ENCODE assay signal across 9 cellular contexts in the genomic region with DNA sequence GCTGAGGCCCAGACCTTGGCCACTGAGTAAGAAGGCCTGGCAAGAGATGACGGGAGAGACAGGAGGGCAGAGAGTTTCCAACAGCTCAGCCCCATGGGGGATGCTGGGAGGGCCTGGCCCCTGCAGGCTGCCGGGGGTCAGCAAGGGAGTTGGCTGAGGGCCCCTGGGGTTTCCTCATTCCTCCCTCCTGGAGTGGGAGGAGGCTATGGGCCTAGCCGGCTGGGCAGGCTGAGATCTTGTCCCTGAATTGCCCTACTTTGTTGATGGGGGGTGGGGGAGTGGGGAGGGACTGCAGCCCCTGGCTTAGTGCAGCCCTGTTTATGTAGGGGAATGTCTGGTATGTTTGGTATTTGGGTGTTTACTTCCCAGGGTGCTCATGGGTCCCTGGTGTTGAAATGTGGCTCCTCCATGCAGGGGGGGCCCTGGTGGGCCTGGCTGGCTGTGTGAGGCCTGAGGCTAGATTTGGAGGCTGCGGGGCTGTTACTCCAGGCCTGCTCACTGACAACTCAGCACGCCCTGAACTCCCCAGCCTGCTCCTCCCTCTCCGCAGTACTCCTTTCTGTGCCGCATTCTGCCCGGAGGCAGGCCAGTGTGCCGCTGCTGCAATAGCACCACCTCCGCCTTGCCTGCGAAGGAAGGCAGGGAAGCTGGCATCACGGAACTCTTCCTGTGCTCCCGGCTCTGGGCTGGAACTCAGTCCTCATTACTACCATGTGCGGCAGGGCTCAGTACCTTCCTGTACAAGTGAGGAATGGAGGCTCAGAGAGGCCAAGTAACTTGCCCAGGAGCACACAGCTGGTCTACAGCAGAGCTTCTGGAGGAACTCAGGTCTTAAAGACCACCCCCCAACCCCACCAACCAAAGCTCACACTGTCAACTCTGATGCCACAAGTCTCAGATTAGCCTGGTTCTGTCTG. TPM values are rescaled to one million over a fixed set of nuclear protein-coding genes. Genes with fewer than 3 reads are reported as not detected.
DNase-seq lines count a peak whose midpoint lies in the region; ATAC-seq, FAIRE-seq and TF ChIP-seq lines count a peak whose summit lies in the region.
"Had no signal": no experiment of that assay in that cellular context is flagged by ENCODE, and none has a peak within 500 bp of the region (broad histone marks: within the 10 kb centered on the region; RNA-seq: fewer than 3 reads in every experiment).

No MANE protein-coding gene starts in this region.

- intact Hi-C loops in activated CD8-positive, alpha-beta T cell treated with anti-CD3 and anti-CD28 coated beads for 36 hours (cut with micrococcal nuclease), result no loop called here
- intact Hi-C loops in activated CD4-positive, alpha-beta memory T cell treated with anti-CD3 and anti-CD28 coated beads for 36 hours (cut with micrococcal nuclease), result no loop called here

- H3K27ac Mint-ChIP-seq in activated CD8-positive, alpha-beta T cell treated with anti-CD3 and anti-CD28 coated beads, Interleukin-2, amount 10 ng/mL, durations not matched to agents 7 days and 5 days, result peak overlapping the region; percentile 50
- H3K27ac Mint-ChIP-seq in activated CD8-positive, alpha-beta T cell treated with anti-CD3 and anti-CD28 coated beads for 36 hours, result no peak overlapping the region
- peak overlapping the region; percentile 50 for H3K27ac Mint-ChIP-seq in memory B cell
- no peak overlapping the region for H3K27ac Mint-ChIP-seq in activated CD4-positive, alpha-beta memory T cell treated with anti-CD3 and anti-CD28 coated beads for 36 hours

- peak overlapping the region; percentile 87 for H3K27ac ChIP-seq in H1 (ENCODE audit: low read depth, low read length)

- H3K9ac ChIP-seq in H1 (replicated peaks in 1 of 4; ENCODE audit: extremely low read depth in 1 of 4, low read depth in 3 of 4, low read length in 3 of 4), result peak overlapping the region in 3 of 4 experiments; percentile 13 to 67 (median 61); a peak in 5 of 7 replicates

- H3K9me3 ChIP-seq in H1 (ENCODE audit: insufficient read depth in 2 of 2, low read depth in 1 of 2, low read length in 1 of 2), result no peaks in the 10 kb centered on the region

- no peak overlapping the region for H2AFZ ChIP-seq in H1 (ENCODE audit: low read length)

- peaks cover 10% of the 10 kb centered on the region for H3K27me3 Mint-ChIP-seq in activated CD8-positive, alpha-beta T cell treated with anti-CD3 and anti-CD28 coated beads, Interleukin-2, amount 10 ng/mL, durations not matched to agents 7 days and 5 days (ENCODE audit: low read depth)
- H3K27me3 Mint-ChIP-seq in activated CD8-positive, alpha-beta T cell treated with anti-CD3 and anti-CD28 coated beads for 36 hours, result peaks cover 2% of the 10 kb centered on the region
- H3K27me3 Mint-ChIP-seq in memory B cell, result no peaks in the 10 kb centered on the region
- H3K27me3 Mint-ChIP-seq in activated CD4-positive, alpha-beta memory T cell treated with anti-CD3 and anti-CD28 coated beads for 36 hours, result no peaks in the 10 kb centered on the region

- TF ChIP-seq RAD21 in H1 (IDR thresholded peaks at IDR 0.05 in 1 of 2, conservative IDR thresholded peaks at IDR 0.05 in 1 of 2; ENCODE audit: low read depth in 2 of 2, low read length in 2 of 2), result no peak; a peak in 1 of 4 replicates

- no peak for TF ChIP-seq CTCF in activated CD8-positive, alpha-beta T cell treated with anti-CD3 and anti-CD28 coated beads for 36 hours (IDR thresholded peaks at IDR 0.05)
- TF ChIP-seq CTCF in H1 (IDR thresholded peaks at IDR 0.05; ENCODE audit: control extremely low read depth in 1 of 3, insufficient read depth in 1 of 3, low read depth in 1 of 3, low read length in 3 of 3), result no peak; a peak in 1 of 4 replicates

- H3K79me1 ChIP-seq in H1 (ENCODE audit: low read depth, low read length), result peaks cover 5% of the 10 kb centered on the region; the same call in 1 of the 2 replicates

- H3K14ac ChIP-seq in H1 (ENCODE audit: insufficient read length), result no peak overlapping the region

- H2BK15ac ChIP-seq in H1 (ENCODE audit: low read length), result peak overlapping the region; percentile 96; the same call in 1 of the 2 replicates

- no peaks in the 10 kb centered on the region for H3K36me3 Mint-ChIP-seq in activated CD8-positive, alpha-beta T cell treated with anti-CD3 and anti-CD28 coated beads, Interleukin-2, amount 10 ng/mL, durations not matched to agents 7 days and 5 days (ENCODE audit: low read depth)
- H3K36me3 Mint-ChIP-seq in activated CD8-positive, alpha-beta T cell treated with anti-CD3 and anti-CD28 coated beads for 36 hours (ENCODE audit: low read depth), result no peaks in the 10 kb centered on the region
- peaks cover 18% of the 10 kb centered on the region for H3K36me3 Mint-ChIP-seq in memory B cell
- H3K36me3 Mint-ChIP-seq in activated CD4-positive, alpha-beta memory T cell treated with anti-CD3 and anti-CD28 coated beads for 36 hours, result no peaks in the 10 kb centered on the region

- H3K23me2 ChIP-seq in H1 (ENCODE audit: low read depth, low read length), result no peaks in the 10 kb centered on the region

- H3K4me2 ChIP-seq in H1 (ENCODE audit: insufficient read depth in 1 of 2, low read depth in 2 of 2, low read length in 2 of 2), result peak overlapping the region; percentile 31 to 66

- H3K4ac ChIP-seq in H1 (replicated peaks; ENCODE audit: insufficient read length, low read depth, low read length), result peak overlapping the region; percentile 86

- H3K79me2 ChIP-seq in H1 (ENCODE audit: control insufficient read depth in 1 of 2, insufficient read depth in 2 of 2, low read length in 2 of 2), result peaks cover 0 to 32% of the 10 kb centered on the region in 2 experiments; a peak in 2 of 4 replicates

- TF ChIP-seq POLR2A in H1 (IDR thresholded peaks at IDR 0.05; ENCODE audit: control extremely low read depth in 1 of 2, low read depth in 2 of 2, low read length in 2 of 2), result peak in 1 of 2 experiments; percentile 53; a peak in 2 of 3 replicates

- peak overlapping the region; percentile 99 for H4K91ac ChIP-seq in H1 (replicated peaks; ENCODE audit: insufficient read length, low read length)

- peak overlapping the region; percentile 88 for H2BK120ac ChIP-seq in H1 (replicated peaks; ENCODE audit: low read depth, low read length)

- TF ChIP-seq EP300 in H1 (IDR thresholded peaks at IDR 0.05; ENCODE audit: borderline replicate concordance in 1 of 2, low read depth in 2 of 2, low read length in 2 of 2), result peak in 1 of 2 experiments; percentile 93; a peak in 2 of 3 replicates

- CTCF ChIA-PET in activated CD8-positive, alpha-beta T cell treated with anti-CD3 and anti-CD28 coated beads, Interleukin-2, amount 10 ng/mL, durations not matched to agents 7 days and 5 days (lab: Charles Lee), result interaction anchor here (0.9 to 3.3 kb wide), 38 partner anchors 8 to 325 kb away, joined by 3 to 26 read pairs (median 4); a partner anchor contains a TSS
- CTCF ChIA-PET in activated CD8-positive, alpha-beta T cell treated with anti-CD3 and anti-CD28 coated beads for 36 hours (lab: Charles Lee), result interaction anchor here (0.6 to 1.9 kb wide), 17 partner anchors 9 to 313 kb away, joined by 3 to 17 read pairs (median 4); no protein-coding TSS in a partner anchor
- CTCF ChIA-PET in H1 (lab: Charles Lee; ENCODE audit: partially characterized antibody), result interaction anchor here (0.6 to 5.4 kb wide), 19 partner anchors 14 to 300 kb away, joined by 3 to 44 read pairs (median 3); no protein-coding TSS in a partner anchor
- CTCF ChIA-PET in activated CD4-positive, alpha-beta memory T cell treated with anti-CD3 and anti-CD28 coated beads for 36 hours (lab: Charles Lee), result interaction anchor here (0.9 to 2.5 kb wide), 8 partner anchors 10 to 330 kb away, joined by 3 to 11 read pairs (median 3); no protein-coding TSS in a partner anchor

- H3K9me3 Mint-ChIP-seq in activated CD8-positive, alpha-beta T cell treated with anti-CD3 and anti-CD28 coated beads, Interleukin-2, amount 10 ng/mL, durations not matched to agents 7 days and 5 days (ENCODE audit: insufficient read depth), result no peaks in the 10 kb centered on the region
- H3K9me3 Mint-ChIP-seq in activated CD8-positive, alpha-beta T cell treated with anti-CD3 and anti-CD28 coated beads for 36 hours, result no peaks in the 10 kb centered on the region
- no peaks in the 10 kb centered on the region for H3K9me3 Mint-ChIP-seq in memory B cell
- H3K9me3 Mint-ChIP-seq in activated CD4-positive, alpha-beta memory T cell treated with anti-CD3 and anti-CD28 coated beads for 36 hours, result no peaks in the 10 kb centered on the region

- no peak overlapping the region for H3K23ac ChIP-seq in H1 (ENCODE audit: insufficient read length)

- WGBS in H1 (ENCODE audit: extremely low coverage in 1 of 2, insufficient coverage in 1 of 2, insufficient read length in 1 of 2, insufficient replicate concordance in 2 of 2, low coverage in 1 of 2, low lambda C conversion rate in 2 of 2, missing lambda C conversion rate in 1 of 2), 2 experiments, result 19% methylated on average over 13 of the region's 14 CpGs; no CpG with 5 or more reads in 1 of the 2 experiments

- H3K4me1 Mint-ChIP-seq in activated CD8-positive, alpha-beta T cell treated with anti-CD3 and anti-CD28 coated beads, Interleukin-2, amount 10 ng/mL, durations not matched to agents 7 days and 5 days (ENCODE audit: low read depth), result peaks cover 5% of the 10 kb centered on the region
- no peaks in the 10 kb centered on the region for H3K4me1 Mint-ChIP-seq in activated CD8-positive, alpha-beta T cell treated with anti-CD3 and anti-CD28 coated beads for 36 hours (ENCODE audit: low read depth)
- peaks cover 12% of the 10 kb centered on the region for H3K4me1 Mint-ChIP-seq in memory B cell
- no peaks in the 10 kb centered on the region for H3K4me1 Mint-ChIP-seq in activated CD4-positive, alpha-beta memory T cell treated with anti-CD3 and anti-CD28 coated beads for 36 hours (ENCODE audit: low read depth)

- H4K5ac ChIP-seq in H1 (ENCODE audit: insufficient read length, low read depth, low read length), result peak overlapping the region; percentile 85

- H2AK5ac ChIP-seq in H1 (ENCODE audit: low read depth, low read length), result peak overlapping the region; percentile 84

- H3K36me3 ChIP-seq in H1 (ENCODE audit: control insufficient read depth in 2 of 4, insufficient read depth in 4 of 4, low read length in 3 of 4), result no peaks in the 10 kb centered on the region

- no peak for ATAC-seq in activated CD8-positive, alpha-beta T cell treated with anti-CD3 and anti-CD28 coated beads, Interleukin-2, amount 10 ng/mL, durations not matched to agents 7 days and 5 days
- ATAC-seq in activated CD8-positive, alpha-beta T cell treated with anti-CD3 and anti-CD28 coated beads for 36 hours, result no peak
- no peak for ATAC-seq in memory B cell (ENCODE audit: low read depth)
- ATAC-seq in GM18519 (IDR thresholded peaks at IDR 0.05; ENCODE audit: low FRiP score, unreplicated experiment), result no peak

- peak overlapping the region; percentile 97 for H3K18ac ChIP-seq in H1 (ENCODE audit: extremely low read depth, low read length)

- H3K4me1 ChIP-seq in H1 (replicated peaks in 1 of 4; ENCODE audit: control insufficient read depth in 3 of 4, insufficient read depth in 4 of 4, low read length in 3 of 4), result peaks cover 17 to 32% (median 28%) of the 10 kb centered on the region in 4 experiments

- H2BK20ac ChIP-seq in H1 (ENCODE audit: low read length), result peak overlapping the region; percentile 99

- H2BK12ac ChIP-seq in H1 (ENCODE audit: low read depth, low read length), result peak overlapping the region; percentile 98

- H3K4me3 Mint-ChIP-seq in activated CD8-positive, alpha-beta T cell treated with anti-CD3 and anti-CD28 coated beads, Interleukin-2, amount 10 ng/mL, durations not matched to agents 7 days and 5 days, result no peak overlapping the region
- H3K4me3 Mint-ChIP-seq in activated CD8-positive, alpha-beta T cell treated with anti-CD3 and anti-CD28 coated beads for 36 hours, result no peak overlapping the region
- no peak overlapping the region for H3K4me3 Mint-ChIP-seq in memory B cell
- H3K4me3 Mint-ChIP-seq in activated CD4-positive, alpha-beta memory T cell treated with anti-CD3 and anti-CD28 coated beads for 36 hours, result no peak overlapping the region

- no peak for DNase-seq in activated CD8-positive, alpha-beta T cell treated with anti-CD3 and anti-CD28 coated beads, Interleukin-2, amount 10 ng/mL, durations not matched to agents 7 days and 5 days
- no peak for DNase-seq in activated CD8-positive, alpha-beta T cell treated with anti-CD3 and anti-CD28 coated beads for 36 hours
- DNase-seq in H1 (ENCODE audit: low read depth in 1 of 2, low spot score in 2 of 2) (peak; percentile 82 to 92), memory B cell (ENCODE audit: low spot score in 2 of 2) (no peak), urothelium cell line (ENCODE audit: low spot score) (peak; percentile 85), NCI-H1694 treated with DMSO at 0.1 percent for 48 hours (lab: John Stamatoyannopoulos, UW) (no peak)
- DNase-seq in activated CD4-positive, alpha-beta memory T cell treated with anti-CD3 and anti-CD28 coated beads for 36 hours, result no peak

- POLR2A ChIA-PET in activated CD8-positive, alpha-beta T cell treated with anti-CD3 and anti-CD28 coated beads, Interleukin-2, amount 10 ng/mL, durations not matched to agents 7 days and 5 days (lab: Charles Lee), result interaction anchor here (0.6 to 1.1 kb wide), 2 partner anchors 16 to 116 kb away, joined by 3 read pairs; no protein-coding TSS in a partner anchor
- POLR2A ChIA-PET in activated CD8-positive, alpha-beta T cell treated with anti-CD3 and anti-CD28 coated beads for 36 hours (lab: Charles Lee), result no interaction called here
- POLR2A ChIA-PET in H1 (lab: Charles Lee; ENCODE audit: partially characterized antibody), result interaction anchor here (0.6 to 6.5 kb wide), 17 partner anchors 9 to 145 kb away, joined by 3 to 53 read pairs (median 3); a partner anchor contains a TSS
- POLR2A ChIA-PET in activated CD4-positive, alpha-beta memory T cell treated with anti-CD3 and anti-CD28 coated beads for 36 hours (lab: Charles Lee), result no interaction called here

- H3K27me3 ChIP-seq in H1 (replicated peaks in 1 of 4; ENCODE audit: control insufficient read depth in 3 of 4, extremely low read depth in 1 of 4, insufficient read depth in 3 of 4, low read length in 3 of 4), result no peaks in the 10 kb centered on the region

- peak overlapping the region in 1 of 4 experiments; percentile 29; a peak in 1 of 8 replicates for H3K4me3 ChIP-seq in H1 (ENCODE audit: extremely low read depth in 1 of 4, insufficient read depth in 2 of 4, low read depth in 3 of 4, low read length in 4 of 4)

- H3K56ac ChIP-seq in H1 (replicated peaks; ENCODE audit: insufficient read length, low read depth, low read length), result no peak overlapping the region

- peak overlapping the region; percentile 94; the same call in 1 of the 2 replicates for H4K8ac ChIP-seq in H1 (ENCODE audit: extremely low read depth, insufficient read depth, low read length)

- H2BK5ac ChIP-seq in H1 (ENCODE audit: low read depth, low read length), result peak overlapping the region; percentile 98

- peak; percentile 58 for FAIRE-seq in H1 (lab: Jason Lieb, UNC)
- peak; percentile 86 for FAIRE-seq in urothelium cell line (lab: Jason Lieb, UNC)
- FAIRE-seq: A204.1 had no signal

- peaks cover 0 to 1% of the 10 kb centered on the region in 2 experiments for H4K20me1 ChIP-seq in H1 (replicated peaks in 1 of 2; ENCODE audit: control insufficient read depth in 1 of 2, insufficient read depth in 2 of 2, low read length in 2 of 2)

RNA-seq across cellular contexts. Expression of a gene that starts 25.3 kb away (rescaled TPM):
- 1 to 10 TPM in 1 of 2 experiments, under 1 TPM in 1; 0.71 to 1.4 TPM for total RNA-seq in activated CD8-positive, alpha-beta T cell treated with anti-CD3 and anti-CD28 coated beads, Interleukin-2, amount 10 ng/mL, durations not matched to agents 7 days and 5 days
- 1 to 10 TPM; 1.3 to 1.4 TPM for total RNA-seq in activated CD8-positive, alpha-beta T cell treated with anti-CD3 and anti-CD28 coated beads for 36 hours
- 23.6 and 27.2 TPM in 2 replicates for total RNA-seq in H1 (2021; fragmentation: NEBNext Ultra II Directional; extraction: Animal tissue kit (Norgen Biotek cat#: 25700))
- 8.9 and 18.8 TPM in 2 replicates for polyA plus RNA-seq in H1 (2011; rRNA removed)
- 23.2 TPM for polyA plus RNA-seq in H1 (2011; cell fraction: cytosol; rRNA removed)
- polyA plus RNA-seq in H1 (2011; cell fraction: nucleus; rRNA removed), result 20.9 TPM
- 13.7 to 19.6 TPM (median 17.7 TPM) in 4 replicates for polyA plus RNA-seq in H1 (2012, experiment 1 of 2)
- 14.8 TPM for polyA plus RNA-seq in H1 (2012, experiment 2 of 2)
- 14.4 TPM for polyA plus RNA-seq in H1 (2013, experiment 1 of 2)
- polyA plus RNA-seq in H1 (2013, experiment 2 of 2), result 14.1 TPM
- polyA minus RNA-seq in H1 (2011; rRNA and poly(A)+ RNA removed), result 3.8 and 4.9 TPM in 2 replicates
- 19.7 TPM for polyA minus RNA-seq in H1 (2011; cell fraction: cytosol; rRNA and poly(A)+ RNA removed)
- 10.3 TPM for polyA minus RNA-seq in H1 (2011; cell fraction: nucleus; rRNA and poly(A)+ RNA removed)
- 1 to 10 TPM; 1.7 to 1.8 TPM for total RNA-seq in activated CD4-positive, alpha-beta memory T cell treated with anti-CD3 and anti-CD28 coated beads for 36 hours

Comparison
In these comparisons a context has a peak if more than half of its experiments do, and no peak if none do; other contexts are left out.
1. H3K27ac Mint-ChIP-seq: peak in activated CD8-positive, alpha-beta T cell treated with anti-CD3 and anti-CD28 coated beads, Interleukin-2, amount 10 ng/mL, durations not matched to agents 7 days and 5 days (single experiment) and memory B cell (single experiment); none in activated CD8-positive, alpha-beta T cell treated with anti-CD3 and anti-CD28 coated beads for 36 hours (single experiment) and activated CD4-positive, alpha-beta memory T cell treated with anti-CD3 and anti-CD28 coated beads for 36 hours (single experiment).
2. POLR2A ChIA-PET loops: an anchor here in activated CD8-positive, alpha-beta T cell treated with anti-CD3 and anti-CD28 coated beads, Interleukin-2, amount 10 ng/mL, durations not matched to agents 7 days and 5 days (0.6 to 1.1 kb wide) and H1 (0.6 to 6.5 kb wide); none called in activated CD8-positive, alpha-beta T cell treated with anti-CD3 and anti-CD28 coated beads for 36 hours and activated CD4-positive, alpha-beta memory T cell treated with anti-CD3 and anti-CD28 coated beads for 36 hours.
3. DNase-seq: peak in H1 (2 of 2) and urothelium cell line (single experiment); none in activated CD8-positive, alpha-beta T cell treated with anti-CD3 and anti-CD28 coated beads, Interleukin-2, amount 10 ng/mL, durations not matched to agents 7 days and 5 days (single experiment), activated CD8-positive, alpha-beta T cell treated with anti-CD3 and anti-CD28 coated beads for 36 hours (single experiment), memory B cell (0 of 2), NCI-H1694 treated with DMSO at 0.1 percent for 48 hours (single experiment) and activated CD4-positive, alpha-beta memory T cell treated with anti-CD3 and anti-CD28 coated beads for 36 hours (single experiment).